In the genomic region with DNA sequence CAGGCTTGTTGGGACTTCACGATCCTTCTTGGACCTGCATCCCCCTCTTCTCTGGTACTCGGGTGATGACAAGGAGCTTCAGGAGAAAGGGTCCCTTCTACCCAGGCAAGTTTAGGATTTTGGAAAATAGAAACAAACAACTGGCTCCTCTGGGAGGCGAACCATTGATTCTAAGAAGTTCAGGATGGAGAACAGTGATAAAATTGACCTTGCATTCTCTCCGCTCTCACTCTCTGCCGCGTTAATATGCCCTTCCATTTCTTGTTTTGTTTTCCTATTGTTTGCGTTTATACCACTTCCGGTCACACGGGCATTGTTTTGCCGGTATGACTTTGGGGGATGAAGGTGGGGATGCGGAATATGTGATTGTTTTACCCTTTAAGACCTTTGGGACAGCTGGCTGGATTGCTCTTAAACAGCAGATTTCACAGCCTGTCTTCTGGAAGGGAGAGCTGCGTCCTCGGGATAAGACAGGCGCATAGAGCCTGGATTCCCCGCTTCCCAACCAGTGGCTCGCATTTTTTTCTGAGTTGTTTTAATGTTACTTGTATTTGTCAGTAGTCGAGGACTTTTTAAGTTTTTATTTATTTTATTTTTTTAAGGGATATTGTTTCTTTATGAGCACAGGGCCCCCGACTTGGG, we compare ENCODE assay signal across 9 cellular contexts.
DNase-seq lines count a peak whose midpoint lies in the region; ATAC-seq and TF ChIP-seq lines count a peak whose summit lies in the region.
"Had no signal": no experiment of that assay in that cellular context is flagged by ENCODE, and none has a peak within 500 bp of the region (broad histone marks: within the 10 kb centered on the region; RNA-seq: fewer than 3 reads in every experiment).

No MANE protein-coding gene starts in this region.

- H3K4me1 ChIP-seq in iPS DF 6.9 (ENCODE audit: control insufficient read depth, insufficient read depth, low read length) (peaks cover 1% of the 10 kb centered on the region; the same call in 1 of the 2 replicates), thoracic aorta (ENCODE audit: control insufficient read depth in 1 of 2, low read depth in 2 of 2) (peaks cover 6 to 12% of the 10 kb centered on the region in 2 donors)

- H3K4me3 ChIP-seq in WERI-Rb-1 (ENCODE audit: low read depth, low read length) (peak overlapping the region; percentile 22), iPS DF 6.9 (ENCODE audit: low read length) (peak overlapping the region; percentile 71; the same call in 1 of the 2 replicates), thoracic aorta (peak overlapping the region; percentile 63)

- no peak for ATAC-seq in activated T-cell treated with anti-CD3 and anti-CD28 coated beads, Interleukin-2, amount 50 U/mL, for 72 hours (replicated peaks in 1 of 2)
- no peak for ATAC-seq in thoracic aorta (ENCODE audit: insufficient number of reproducible peaks, low FRiP score, low read depth)
- ATAC-seq in GM18858 (IDR thresholded peaks at IDR 0.05; ENCODE audit: unreplicated experiment): no peak

- H3K36me3 ChIP-seq in WERI-Rb-1 (no peaks in the 10 kb centered on the region), iPS DF 6.9 (ENCODE audit: control insufficient read depth, insufficient read depth, low read length) (no peaks in the 10 kb centered on the region), thoracic aorta (no peaks in the 10 kb centered on the region)
- H3K36me3 ChIP-seq: neutrophil had no signal

- H3K4me1 Mint-ChIP-seq in activated T-cell treated with anti-CD3 and anti-CD28 coated beads, Interleukin-2, amount 50 U/mL, for 72 hours (ENCODE audit: low read depth): peaks cover 21% of the 10 kb centered on the region

- TF ChIP-seq CTCF in WERI-Rb-1 (IDR thresholded peaks at IDR 0.05; ENCODE audit: low read depth, low read length): no peak
- no peak for TF ChIP-seq CTCF in thoracic aorta (IDR thresholded peaks at IDR 0.05)

- H3K9me3 ChIP-seq in WERI-Rb-1 (ENCODE audit: severe bottlenecking) (peaks cover 2% of the 10 kb centered on the region), iPS DF 6.9 (ENCODE audit: control insufficient read depth, insufficient read depth, low read length) (no peaks in the 10 kb centered on the region), thoracic aorta (no peaks in the 10 kb centered on the region)
- H3K9me3 ChIP-seq: neutrophil had no signal

- H3K27me3 Mint-ChIP-seq in activated T-cell treated with anti-CD3 and anti-CD28 coated beads, Interleukin-2, amount 50 U/mL, for 72 hours (ENCODE audit: low read depth): peaks cover 61% of the 10 kb centered on the region

- H3K4me3 Mint-ChIP-seq in activated T-cell treated with anti-CD3 and anti-CD28 coated beads, Interleukin-2, amount 50 U/mL, for 72 hours: peak overlapping the region; percentile 81 to 84

- in situ Hi-C loops in ACHN (cut with HindIII; ENCODE audit: low pct_ligation_motif_present, low pct_unique_long_range_greater_than_20kb, low sequenced_read_pairs): no loop called here

- H3K27me3 ChIP-seq in WERI-Rb-1 (ENCODE audit: insufficient read depth, low read depth, severe bottlenecking): peaks cover 99% of the 10 kb centered on the region
- no peaks in the 10 kb centered on the region for H3K27me3 ChIP-seq in iPS DF 6.9 (ENCODE audit: control insufficient read depth, insufficient read depth, low read length)
- H3K27me3 ChIP-seq in thoracic aorta (replicated peaks; ENCODE audit: insufficient read depth): peaks cover 5% of the 10 kb centered on the region

- WGBS in iPS DF 6.9 (ENCODE audit: insufficient coverage, insufficient read length): no CpG with 5 or more reads among the region's 18 CpGs

- H3K27ac Mint-ChIP-seq in activated T-cell treated with anti-CD3 and anti-CD28 coated beads, Interleukin-2, amount 50 U/mL, for 72 hours: no peak overlapping the region

- H3K9me3 Mint-ChIP-seq in activated T-cell treated with anti-CD3 and anti-CD28 coated beads, Interleukin-2, amount 50 U/mL, for 72 hours: no peaks in the 10 kb centered on the region

- no peak for DNase-seq in activated T-cell treated with anti-CD3 and anti-CD28 coated beads, Interleukin-2, amount 50 U/mL, for 72 hours
- no peak for DNase-seq in activated T-cell treated with anti-CD3 and anti-CD28 coated beads, Interleukin-2, amount 50 U/mL, for 1 hour
- DNase-seq in WERI-Rb-1 (no peak), iPS DF 6.9 (ENCODE audit: low read depth, low spot score) (no peak), thoracic aorta (ENCODE audit: low spot score) (no peak), ACHN (no peak), hypothalamus (lab: John Stamatoyannopoulos, UW) (no peak)

- H3K27ac ChIP-seq in WERI-Rb-1 (no peak overlapping the region), iPS DF 6.9 (ENCODE audit: low read length) (no peak overlapping the region), thoracic aorta (no peak overlapping the region)
- H3K27ac ChIP-seq: neutrophil had no signal

- peaks cover 0 to 2% of the 10 kb centered on the region in 2 donors for H3K36me3 Mint-ChIP-seq in activated T-cell treated with anti-CD3 and anti-CD28 coated beads, Interleukin-2, amount 50 U/mL, for 72 hours (ENCODE audit: insufficient read depth in 2 of 2)
